In genomic region chr11:115501895-115502589, GRCh38 we compare ENCODE assay signal across 8 cellular contexts. TPM values are rescaled to one million over a fixed set of nuclear protein-coding genes. Genes with fewer than 3 reads are reported as not detected.
A peak's percentile ranks its signal among the peaks of the same experiment; 100 is the strongest.
DNase-seq lines count a peak whose midpoint lies in the region; ATAC-seq, FAIRE-seq and TF ChIP-seq lines count a peak whose summit lies in the region.

No MANE protein-coding gene starts in this region.

- no peaks in the 10 kb centered on the region for H3K36me3 ChIP-seq in left lung

- no peak overlapping the region for H3K27ac Mint-ChIP-seq in T-helper 2 cell treated with Interferon-gamma antibody and Interleukin-4, amounts not matched to agents 5 μg/mL and 100 μg/mL, for 36 hours
- H3K27ac Mint-ChIP-seq in mesothelial cell of epicardium = no peak overlapping the region

- peaks cover 44% of the 10 kb centered on the region for H3K27me3 Mint-ChIP-seq in T-helper 2 cell treated with Interferon-gamma antibody and Interleukin-4, amounts not matched to agents 5 μg/mL and 100 μg/mL, for 36 hours (ENCODE audit: low read depth)
- H3K27me3 Mint-ChIP-seq in mesothelial cell of epicardium (ENCODE audit: low read depth) = peaks cover 5% of the 10 kb centered on the region

- in situ Hi-C loops in GM13977 (cut with MboI; ENCODE audit: low pct_unique_long_range_greater_than_20kb, low sequenced_read_pairs, unreplicated experiment) = no loop called here

- no peak for ATAC-seq in left lung

- no peaks in the 10 kb centered on the region for H3K9me3 ChIP-seq in left lung

- TF ChIP-seq CTCF in AG10803 (conservative IDR thresholded peaks at IDR 0.05; ENCODE audit: low read length) (no peak), GM13977 (IDR thresholded peaks at IDR 0.05; ENCODE audit: extremely low read depth, insufficient read depth, missing control alignments) (no peak), left lung (IDR thresholded peaks at IDR 0.05) (no peak), mesothelial cell of epicardium (IDR thresholded peaks at IDR 0.05; ENCODE audit: unreplicated experiment) (no peak)

- H3K27me3 ChIP-seq in left lung = peaks cover 3 to 83% of the 10 kb centered on the region in 2 donors

- intact Hi-C loops in left lung (cut with DNase I) = loop anchor here in 1 of 2 donors (10.0 kb wide), 1 partner anchor 167 kb away; no protein-coding TSS in a partner anchor

- H3K9me3 Mint-ChIP-seq in T-helper 2 cell treated with Interferon-gamma antibody and Interleukin-4, amounts not matched to agents 5 μg/mL and 100 μg/mL, for 36 hours = no peaks in the 10 kb centered on the region
- no peaks in the 10 kb centered on the region for H3K9me3 Mint-ChIP-seq in mesothelial cell of epicardium

- DNase-seq in AG10803 (ENCODE audit: low read depth) = no peak
- peak; percentile 38 for DNase-seq in GM13977 (ENCODE audit: low spot score)
- DNase-seq in T-helper 2 cell treated with Interferon-gamma antibody and Interleukin-4, amounts not matched to agents 5 μg/mL and 100 μg/mL, for 36 hours (ENCODE audit: low spot score) = peak; percentile 4
- DNase-seq in left lung = no peak
- DNase-seq in urothelium cell line (ENCODE audit: low spot score) = no peak
- no peak for DNase-seq in GF-D8 (lab: John Stamatoyannopoulos, UW)
- DNase-seq in mesothelial cell of epicardium (ENCODE audit: low spot score in 2 of 2, unreplicated experiment in 2 of 2) = no peak
- no peak for DNase-seq in activated CD4-positive, CD25-positive, alpha-beta regulatory T cell treated with anti-CD3 and anti-CD28 coated beads, Interleukin-2, amount 50 U/mL, for 72 hours

- peak overlapping the region; percentile 68 to 73 for H3K27ac ChIP-seq in left lung

- H3K4me1 Mint-ChIP-seq in T-helper 2 cell treated with Interferon-gamma antibody and Interleukin-4, amounts not matched to agents 5 μg/mL and 100 μg/mL, for 36 hours (ENCODE audit: low read depth) = peaks cover 5% of the 10 kb centered on the region
- peaks cover 22% of the 10 kb centered on the region for H3K4me1 Mint-ChIP-seq in mesothelial cell of epicardium

- H3K4me1 ChIP-seq in left lung = peaks cover 7 to 31% of the 10 kb centered on the region in 2 donors

- H3K4me3 Mint-ChIP-seq in T-helper 2 cell treated with Interferon-gamma antibody and Interleukin-4, amounts not matched to agents 5 μg/mL and 100 μg/mL, for 36 hours = no peak overlapping the region
- no peak overlapping the region for H3K4me3 Mint-ChIP-seq in mesothelial cell of epicardium

- peak overlapping the region; percentile 47 for H3K4me3 ChIP-seq in AG10803 (ENCODE audit: low read length)
- peak overlapping the region; percentile 47 to 72 for H3K4me3 ChIP-seq in left lung

- FAIRE-seq in urothelium cell line (lab: Jason Lieb, UNC) = no peak

- no peaks in the 10 kb centered on the region for H3K36me3 Mint-ChIP-seq in T-helper 2 cell treated with Interferon-gamma antibody and Interleukin-4, amounts not matched to agents 5 μg/mL and 100 μg/mL, for 36 hours (ENCODE audit: low read depth)
- no peaks in the 10 kb centered on the region for H3K36me3 Mint-ChIP-seq in mesothelial cell of epicardium

RNA-seq across cellular contexts. Expression of gene CADM1, which starts 2.2 kb away (rescaled TPM):
- total RNA-seq in left lung (100 to 1,000 TPM; 105 to 307 TPM), mesothelial cell of epicardium (57.9 to 64.9 TPM (median 60.9 TPM) in 3 replicates)

Comparison
In these comparisons a context has a peak if more than half of its experiments do, and no peak if none do; other contexts are left out.
1. DNase-seq: peak in GM13977 (single experiment) and T-helper 2 cell treated with Interferon-gamma antibody and Interleukin-4, amounts not matched to agents 5 μg/mL and 100 μg/mL, for 36 hours (single experiment); none in AG10803 (single experiment), left lung (0 of 2), urothelium cell line (single experiment), GF-D8 (single experiment), mesothelial cell of epicardium (0 of 2) and activated CD4-positive, CD25-positive, alpha-beta regulatory T cell treated with anti-CD3 and anti-CD28 coated beads, Interleukin-2, amount 50 U/mL, for 72 hours (single experiment).